Comparison of ENCODE assay signal across 11 cellular contexts in the genomic region with DNA sequence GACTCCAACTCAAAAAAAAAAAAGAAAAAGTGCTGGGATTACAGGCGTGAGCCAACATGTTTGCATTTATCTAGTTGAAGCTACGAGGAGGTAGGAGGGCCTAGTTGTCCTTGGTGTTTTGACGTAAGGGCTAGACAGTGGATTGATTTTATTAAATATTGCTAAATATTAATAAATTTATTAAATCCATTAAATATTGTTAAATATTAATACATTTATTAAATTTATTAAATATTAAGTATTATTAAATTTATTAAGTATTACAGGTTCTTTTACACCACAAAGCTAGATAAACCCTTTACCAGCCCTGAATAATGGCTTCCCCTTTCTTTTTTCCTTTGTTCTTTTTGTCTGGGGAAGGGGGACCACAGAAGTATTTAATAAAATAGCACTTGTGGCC.
"Had no signal": no experiment of that assay in that cellular context is flagged by ENCODE, and none has a peak within 500 bp of the region (broad histone marks: within the 10 kb centered on the region; RNA-seq: fewer than 3 reads in every experiment).

No MANE protein-coding gene starts in this region.

- H3K9ac ChIP-seq: GM23248 had no signal

- H3K4me1 ChIP-seq: HAP-1 had no signal

- FAIRE-seq: H1, H54 had no signal

- H3K27ac ChIP-seq: GM23248 had no signal

- ATAC-seq: GM23338, HCT116 had no signal

- H3K4me3 ChIP-seq: GM23248, GM23338, HAP-1 had no signal

- H3K27ac Mint-ChIP-seq: GM23338, HFFc6 had no signal

- DNase-seq: GM23248, GOT3, H7, H9, HCEC 1CT, HFFc6 had no signal

- H3K4me2 ChIP-seq: GM23338 had no signal

- H2AFZ ChIP-seq: GM23248, GM23338 had no signal

- H3K9me3 ChIP-seq: HAP-1 had no signal

- H3K4me3 Mint-ChIP-seq: GM23338, H9, HFFc6 had no signal

- H3K9me3 Mint-ChIP-seq: GM23338, H9, HFFc6 had no signal
